In genomic region chr17:35141681-35142466, GRCh38 we compare ENCODE assay signal across 1 cellular context.
TF ChIP-seq lines count a peak whose summit lies in the region.

TSS of gene NLE1 (minus strand) at chr17:35142303. CDS start at chr17:35142275, 28 bp downstream.

TF ChIP-seq in HepG2, 621 proteins besides CTCF, POLR2A, EP300 and RAD21 (continued from another document and continues in another):
- TF ChIP-seq ZNF512B (CRISPR knock-in tag; IDR thresholded peaks at IDR 0.05; ENCODE audit: borderline replicate concordance) (peak; percentile 68; the same call in 1 of the 2 replicates), ZBTB3 (CRISPR knock-in tag; IDR thresholded peaks at IDR 0.05; ENCODE audit: borderline replicate concordance, low read depth) (no peak), ZNF780A (CRISPR knock-in tag; IDR thresholded peaks at IDR 0.05) (no peak; the same call in 1 of the 2 replicates), ZHX2 (IDR thresholded peaks at IDR 0.05; ENCODE audit: low read depth) (peak; percentile 71; the same call in 1 of the 2 replicates), ZHX2 (CRISPR knock-in tag; IDR thresholded peaks at IDR 0.05; ENCODE audit: borderline replicate concordance) (no peak), ZBTB4 (CRISPR knock-in tag; IDR thresholded peaks at IDR 0.05; ENCODE audit: borderline replicate concordance) (no peak), DNMT3B (CRISPR knock-in tag; conservative IDR thresholded peaks at IDR 0.05) (no peak), GABPB1 (CRISPR knock-in tag; IDR thresholded peaks at IDR 0.05) (peak; percentile 91), PAWR (CRISPR knock-in tag; IDR thresholded peaks at IDR 0.05; ENCODE audit: borderline replicate concordance) (no peak), EZH2 (conservative IDR thresholded peaks at IDR 0.05; ENCODE audit: low read depth, low read length) (no peak), ZNF12 (CRISPR knock-in tag; IDR thresholded peaks at IDR 0.05) (peak; percentile 53), CBX5 (CRISPR knock-in tag; IDR thresholded peaks at IDR 0.05; ENCODE audit: borderline replicate concordance) (peak; percentile 76), MED1 (CRISPR knock-in tag; IDR thresholded peaks at IDR 0.05) (peak; percentile 70), FOXM1 (CRISPR knock-in tag; IDR thresholded peaks at IDR 0.05) (0 out of 2 replicates have a peak, but pooled peaks have one; percentile 7), SETDB1 (CRISPR knock-in tag; IDR thresholded peaks at IDR 0.05; ENCODE audit: borderline replicate concordance) (peak; percentile 53; the same call in 1 of the 2 replicates), ZNF44 (CRISPR knock-in tag; IDR thresholded peaks at IDR 0.05) (peak; percentile 51; the same call in 1 of the 2 replicates), SIX1 (CRISPR knock-in tag; IDR thresholded peaks at IDR 0.05; ENCODE audit: borderline replicate concordance) (no peak), MEIS1 (CRISPR knock-in tag; IDR thresholded peaks at IDR 0.05; ENCODE audit: borderline replicate concordance) (peak; percentile 91), MBD4 (IDR thresholded peaks at IDR 0.05; ENCODE audit: borderline replicate concordance, low read length) (no peak), HCFC1 (IDR thresholded peaks at IDR 0.05; ENCODE audit: low read depth, low read length) (peak; percentile 27; the same call in 1 of the 2 replicates), ZNF350 (CRISPR knock-in tag; IDR thresholded peaks at IDR 0.05; ENCODE audit: borderline replicate concordance, low read depth) (peak; percentile 87), ZNF792 (CRISPR knock-in tag; IDR thresholded peaks at IDR 0.05) (peak; percentile 77), ZNF781 (CRISPR knock-in tag; IDR thresholded peaks at IDR 0.05; ENCODE audit: borderline replicate concordance, not compliant biosample characterization) (peak; percentile 76), ZNF513 (CRISPR knock-in tag; conservative IDR thresholded peaks at IDR 0.05) (no peak), SNAI1 (CRISPR knock-in tag; IDR thresholded peaks at IDR 0.05; ENCODE audit: borderline replicate concordance) (peak; percentile 67; the same call in 1 of the 2 replicates), ZFY (CRISPR knock-in tag; IDR thresholded peaks at IDR 0.05) (peak; percentile 77), ZNF580 (CRISPR knock-in tag; IDR thresholded peaks at IDR 0.05; ENCODE audit: borderline replicate concordance, low read depth) (peak; percentile 72; the same call in 1 of the 2 replicates), IRF1 (CRISPR knock-in tag; IDR thresholded peaks at IDR 0.05; ENCODE audit: low read depth) (0 out of 2 replicates have a peak, but pooled peaks have one; percentile 78), ZUFSP (CRISPR knock-in tag; IDR thresholded peaks at IDR 0.05; ENCODE audit: borderline replicate concordance) (no peak), SMC3 (IDR thresholded peaks at IDR 0.05; ENCODE audit: low read length) (peak; percentile 6; the same call in 1 of the 2 replicates), MED8 (CRISPR knock-in tag; IDR thresholded peaks at IDR 0.05; ENCODE audit: insufficient replicate concordance) (peak; percentile 90), NONO (IDR thresholded peaks at IDR 0.05) (no peak), NONO (CRISPR knock-in tag; conservative IDR thresholded peaks at IDR 0.05) (peak; percentile 91), ZFP1 (CRISPR knock-in tag; IDR thresholded peaks at IDR 0.05) (no peak; the same call in 1 of the 2 replicates), ZNF468 (CRISPR knock-in tag; IDR thresholded peaks at IDR 0.05) (no peak), ZMYM2 (CRISPR knock-in tag; IDR thresholded peaks at IDR 0.05) (no peak), ZFP41 (CRISPR knock-in tag; IDR thresholded peaks at IDR 0.05; ENCODE audit: borderline replicate concordance) (0 out of 2 replicates have a peak, but pooled peaks have one; percentile 80), AFF4 (CRISPR knock-in tag; IDR thresholded peaks at IDR 0.05) (no peak)
